Comparison of ENCODE assay signal across 12 cellular contexts in the genomic region with DNA sequence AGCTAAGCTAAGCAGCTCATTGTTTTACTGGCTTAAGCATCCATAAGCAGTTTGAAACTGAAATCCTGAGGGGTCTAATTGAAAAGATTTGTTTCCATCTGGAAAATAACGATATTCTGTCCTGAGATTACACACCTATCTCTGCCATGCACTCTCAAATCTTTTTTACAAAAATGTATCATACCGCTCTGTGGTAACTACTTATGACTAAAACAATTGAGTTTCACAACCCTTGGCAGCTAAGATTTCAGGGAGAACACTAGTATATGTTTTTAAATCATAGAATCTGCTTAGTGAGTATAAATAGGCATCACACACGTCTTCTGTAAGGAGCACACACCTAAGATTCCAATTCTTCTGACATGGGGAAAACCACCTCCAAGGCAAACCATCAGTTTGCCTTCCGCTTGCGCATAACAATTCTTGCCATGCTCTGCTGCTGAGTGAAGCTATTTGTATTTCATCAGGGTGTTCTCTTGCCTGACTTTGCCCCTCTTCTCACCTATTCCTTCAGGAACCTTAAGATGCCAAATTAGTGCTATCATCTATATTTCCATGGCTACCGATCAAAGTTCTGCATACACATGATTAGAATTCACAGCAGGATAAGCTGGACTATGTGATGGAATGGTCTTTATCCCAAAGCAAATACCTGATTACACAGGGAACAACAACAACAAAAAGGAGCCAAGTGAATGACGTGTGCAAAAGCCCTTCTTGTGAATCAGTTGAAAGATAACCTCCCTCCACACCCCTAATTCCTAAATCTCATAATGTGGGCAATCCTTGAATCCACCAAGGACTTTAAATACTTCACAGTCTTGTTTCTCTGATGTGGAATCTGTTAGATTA.
"Had no signal": no experiment of that assay in that cellular context is flagged by ENCODE, and none has a peak within 500 bp of the region (broad histone marks: within the 10 kb centered on the region; RNA-seq: fewer than 3 reads in every experiment).

No MANE protein-coding gene starts in this region.

- H3K4me3 ChIP-seq: esophagus squamous epithelium, thyroid gland, uterus had no signal

- H3K4me1 ChIP-seq: esophagus squamous epithelium, parathyroid adenoma, uterus had no signal

- H3K36me3 ChIP-seq: uterus, WERI-Rb-1 had no signal

- H3K9me3 Mint-ChIP-seq: activated T-helper 2 cell treated with anti-CD3 and anti-CD28 coated beads, Interferon-gamma antibody, Interleukin-2, Interleukin-4, amounts not matched to agents 10 μg/mL and 5 μg/mL and 100 μg/mL, durations not matched to agents 14 hours and 24 hours and 36 hours; neural crest cell; T-cell had no signal

- H3K9me3 ChIP-seq: esophagus squamous epithelium, thyroid gland, uterus had no signal

- H3K4me3 Mint-ChIP-seq: neural crest cell, T-cell had no signal

- H3K27me3 Mint-ChIP-seq: T-cell had no signal

- ATAC-seq: T-cell had no signal

- DNase-seq: activated CD4-positive, alpha-beta T cell treated with anti-CD3 and anti-CD28 coated beads for 48 hours; activated naive CD4-positive, alpha-beta T cell treated with anti-CD3 and anti-CD28 coated beads, Interleukin-2, amount 50 U/mL, for 16 hours; esophagus squamous epithelium; kidney glomerular epithelial cell; retina; T-cell; thyroid gland; uterus; WERI-Rb-1 had no signal

- H3K27ac ChIP-seq: esophagus squamous epithelium, parathyroid adenoma, uterus, WERI-Rb-1 had no signal

- H3K27ac Mint-ChIP-seq: activated T-helper 2 cell treated with anti-CD3 and anti-CD28 coated beads, Interferon-gamma antibody, Interleukin-2, Interleukin-4, amounts not matched to agents 10 μg/mL and 5 μg/mL and 100 μg/mL, durations not matched to agents 14 hours and 24 hours and 36 hours; T-cell had no signal

- H3K27me3 ChIP-seq: esophagus squamous epithelium, thyroid gland, uterus had no signal
